In the genomic region with DNA sequence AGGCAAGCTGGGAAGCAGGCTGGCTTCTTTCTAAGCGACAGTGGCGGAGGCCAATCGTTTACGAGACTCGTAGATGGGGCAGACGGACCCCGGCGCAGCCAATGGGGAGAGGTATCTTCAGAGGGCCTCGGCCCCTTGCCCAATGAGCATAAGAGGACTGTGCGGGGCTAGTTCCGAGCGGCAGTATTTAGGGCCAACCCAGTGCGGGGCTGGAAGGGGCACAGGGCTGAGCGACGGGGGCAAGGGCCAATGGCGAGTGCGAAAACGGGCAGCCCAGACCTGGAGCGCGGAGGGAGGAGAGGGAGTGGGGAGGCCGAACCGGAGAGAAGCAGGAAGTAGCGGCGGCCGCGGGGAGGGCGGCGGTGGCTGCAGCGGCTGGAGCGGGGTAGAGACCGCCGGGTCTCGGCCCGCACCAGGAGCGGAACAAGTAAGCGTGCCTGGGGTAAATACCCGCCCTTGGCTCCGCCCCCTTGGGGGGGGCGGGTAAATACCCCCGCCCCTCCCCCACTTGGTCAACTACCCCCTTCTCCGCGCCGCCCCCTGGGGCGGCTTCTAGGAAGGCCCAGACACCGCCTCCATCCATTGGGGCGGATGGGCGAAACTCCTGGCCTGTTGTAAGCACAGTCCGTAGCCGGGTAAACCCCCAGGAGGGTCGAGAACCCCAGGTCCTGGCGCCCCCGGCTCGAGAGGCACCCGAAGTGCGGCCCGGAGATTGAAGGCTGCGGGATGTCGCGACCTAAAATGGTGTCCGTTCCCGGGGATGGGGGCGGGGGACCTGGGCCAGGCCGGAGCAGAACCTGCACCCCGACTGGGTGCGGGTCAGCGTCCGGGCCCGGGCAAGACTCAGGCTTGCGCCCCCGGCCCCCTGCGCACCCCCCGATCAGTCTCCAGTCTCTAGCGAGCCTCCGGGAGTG, we compare ENCODE assay signal across 1 cellular context.
TF ChIP-seq lines count a peak whose summit lies in the region.

TSS of gene ZNF687 (plus strand) at position 331 of the 914 bp plus-strand sequence. CDS start 3,993 bp downstream, outside the sequence.

TF ChIP-seq in HEK293, 187 proteins besides CTCF, POLR2A, EP300 and RAD21 (continued from another document and continues in another):
- TF ChIP-seq ZNF26 (tag by site-specific recombination; IDR thresholded peaks at IDR 0.05), result no peak
- peak; percentile 97 for TF ChIP-seq PATZ1 (tag by site-specific recombination; IDR thresholded peaks at IDR 0.05)
- TF ChIP-seq KLF7 (tag by site-specific recombination; IDR thresholded peaks at IDR 0.05; ENCODE audit: borderline replicate concordance), result peak; percentile 74; the same call in 1 of the 2 replicates
- no peak for TF ChIP-seq ZNF174 (tag by site-specific recombination; IDR thresholded peaks at IDR 0.05)
- TF ChIP-seq KLF9 (tag by site-specific recombination; IDR thresholded peaks at IDR 0.05; ENCODE audit: low read depth), result peak; percentile 80
- no peak for TF ChIP-seq ZNF670 (tag by site-specific recombination; IDR thresholded peaks at IDR 0.05; ENCODE audit: low read depth)
- TF ChIP-seq ZBTB48 (tag by site-specific recombination; IDR thresholded peaks at IDR 0.05), result no peak
- no peak for TF ChIP-seq ZNF704 (tag by site-specific recombination; IDR thresholded peaks at IDR 0.05)
- TF ChIP-seq ZNF510 (tag by site-specific recombination; IDR thresholded peaks at IDR 0.05; ENCODE audit: insufficient replicate concordance), result no peak
- TF ChIP-seq ZBTB21 (tag by site-specific recombination; IDR thresholded peaks at IDR 0.05), result 0 out of 2 replicates have a peak, but pooled peaks have one; percentile 9
- peak; percentile 52; the same call in 1 of the 2 replicates for TF ChIP-seq KLF10 (tag by site-specific recombination; IDR thresholded peaks at IDR 0.05)
- peak; percentile 94 for TF ChIP-seq ZNF398 (tag by site-specific recombination; IDR thresholded peaks at IDR 0.05)
- no peak; the same call in 1 of the 2 replicates for TF ChIP-seq HIC1 (tag by site-specific recombination; IDR thresholded peaks at IDR 0.05)
- TF ChIP-seq ZNF600 (tag by site-specific recombination; IDR thresholded peaks at IDR 0.05), result no peak; the same call in 1 of the 2 replicates
- TF ChIP-seq ZNF423 (tag by site-specific recombination; IDR thresholded peaks at IDR 0.05), result 0 out of 2 replicates have a peak, but pooled peaks have one; percentile 41
- TF ChIP-seq, protein P1, sequence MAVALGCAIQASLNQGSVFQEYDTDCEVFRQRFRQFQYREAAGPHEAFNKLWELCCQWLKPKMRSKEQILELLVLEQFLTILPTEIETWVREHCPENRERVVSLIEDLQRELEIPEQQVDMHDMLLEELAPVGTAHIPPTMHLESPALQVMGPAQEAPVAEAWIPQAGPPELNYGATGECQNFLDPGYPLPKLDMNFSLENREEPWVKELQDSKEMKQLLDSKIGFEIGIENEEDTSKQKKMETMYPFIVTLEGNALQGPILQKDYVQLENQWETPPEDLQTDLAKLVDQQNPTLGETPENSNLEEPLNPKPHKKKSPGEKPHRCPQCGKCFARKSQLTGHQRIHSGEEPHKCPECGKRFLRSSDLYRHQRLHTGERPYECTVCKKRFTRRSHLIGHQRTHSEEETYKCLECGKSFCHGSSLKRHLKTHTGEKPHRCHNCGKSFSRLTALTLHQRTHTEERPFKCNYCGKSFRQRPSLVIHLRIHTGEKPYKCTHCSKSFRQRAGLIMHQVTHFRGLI (tag by site-specific recombination; IDR thresholded peaks at IDR 0.05), result 0 out of 2 replicates have a peak, but pooled peaks have one; percentile 36
- no peak for TF ChIP-seq ZNF175 (tag by site-specific recombination; IDR thresholded peaks at IDR 0.05)
- TF ChIP-seq, protein P2, sequence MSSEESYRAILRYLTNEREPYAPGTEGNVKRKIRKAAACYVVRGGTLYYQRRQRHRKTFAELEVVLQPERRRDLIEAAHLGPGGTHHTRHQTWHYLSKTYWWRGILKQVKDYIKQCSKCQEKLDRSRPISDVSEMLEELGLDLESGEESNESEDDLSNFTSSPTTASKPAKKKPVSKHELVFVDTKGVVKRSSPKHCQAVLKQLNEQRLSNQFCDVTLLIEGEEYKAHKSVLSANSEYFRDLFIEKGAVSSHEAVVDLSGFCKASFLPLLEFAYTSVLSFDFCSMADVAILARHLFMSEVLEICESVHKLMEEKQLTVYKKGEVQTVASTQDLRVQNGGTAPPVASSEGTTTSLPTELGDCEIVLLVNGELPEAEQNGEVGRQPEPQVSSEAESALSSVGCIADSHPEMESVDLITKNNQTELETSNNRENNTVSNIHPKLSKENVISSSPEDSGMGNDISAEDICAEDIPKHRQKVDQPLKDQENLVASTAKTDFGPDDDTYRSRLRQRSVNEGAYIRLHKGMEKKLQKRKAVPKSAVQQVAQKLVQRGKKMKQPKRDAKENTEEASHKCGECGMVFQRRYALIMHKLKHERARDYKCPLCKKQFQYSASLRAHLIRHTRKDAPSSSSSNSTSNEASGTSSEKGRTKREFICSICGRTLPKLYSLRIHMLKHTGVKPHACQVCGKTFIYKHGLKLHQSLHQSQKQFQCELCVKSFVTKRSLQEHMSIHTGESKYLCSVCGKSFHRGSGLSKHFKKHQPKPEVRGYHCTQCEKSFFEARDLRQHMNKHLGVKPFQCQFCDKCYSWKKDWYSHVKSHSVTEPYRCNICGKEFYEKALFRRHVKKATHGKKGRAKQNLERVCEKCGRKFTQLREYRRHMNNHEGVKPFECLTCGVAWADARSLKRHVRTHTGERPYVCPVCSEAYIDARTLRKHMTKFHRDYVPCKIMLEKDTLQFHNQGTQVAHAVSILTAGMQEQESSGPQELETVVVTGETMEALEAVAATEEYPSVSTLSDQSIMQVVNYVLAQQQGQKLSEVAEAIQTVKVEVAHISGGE (tag by site-specific recombination; conservative IDR thresholded peaks at IDR 0.05; ENCODE audit: low read depth), result peak; percentile 35; the same call in 1 of the 2 replicates
- TF ChIP-seq ZXDB (tag by site-specific recombination; IDR thresholded peaks at IDR 0.05), result peak; percentile 87
- no peak for TF ChIP-seq ZNF776 (tag by site-specific recombination; IDR thresholded peaks at IDR 0.05; ENCODE audit: borderline replicate concordance)
- peak; percentile 46; the same call in 1 of the 2 replicates for TF ChIP-seq IKZF3 (tag by site-specific recombination; IDR thresholded peaks at IDR 0.05)
- no peak for TF ChIP-seq ZNF138 (tag by site-specific recombination; IDR thresholded peaks at IDR 0.05; ENCODE audit: borderline replicate concordance)
- TF ChIP-seq ZNF521 (tag by site-specific recombination; IDR thresholded peaks at IDR 0.05), result no peak
- TF ChIP-seq ZNF658 (tag by site-specific recombination; IDR thresholded peaks at IDR 0.05), result no peak
- TF ChIP-seq ZNF202 (tag by site-specific recombination; IDR thresholded peaks at IDR 0.05; ENCODE audit: borderline replicate concordance), result no peak
- TF ChIP-seq ZNF221 (tag by site-specific recombination; IDR thresholded peaks at IDR 0.05; ENCODE audit: borderline replicate concordance), result no peak
- TF ChIP-seq ZNF558 (tag by site-specific recombination; IDR thresholded peaks at IDR 0.05), result no peak
- TF ChIP-seq ZBTB49 (tag by site-specific recombination; IDR thresholded peaks at IDR 0.05; ENCODE audit: low read depth), result no peak
- TF ChIP-seq ZNF624 (tag by site-specific recombination; IDR thresholded peaks at IDR 0.05), result no peak
- peak; percentile 12; the same call in 1 of the 2 replicates for TF ChIP-seq ZNF843 (tag by site-specific recombination; IDR thresholded peaks at IDR 0.05)
- no peak for TF ChIP-seq ZNF404 (tag by site-specific recombination; IDR thresholded peaks at IDR 0.05)
- no peak for TF ChIP-seq ZNF623 (tag by site-specific recombination; IDR thresholded peaks at IDR 0.05)
- TF ChIP-seq, protein P3, sequence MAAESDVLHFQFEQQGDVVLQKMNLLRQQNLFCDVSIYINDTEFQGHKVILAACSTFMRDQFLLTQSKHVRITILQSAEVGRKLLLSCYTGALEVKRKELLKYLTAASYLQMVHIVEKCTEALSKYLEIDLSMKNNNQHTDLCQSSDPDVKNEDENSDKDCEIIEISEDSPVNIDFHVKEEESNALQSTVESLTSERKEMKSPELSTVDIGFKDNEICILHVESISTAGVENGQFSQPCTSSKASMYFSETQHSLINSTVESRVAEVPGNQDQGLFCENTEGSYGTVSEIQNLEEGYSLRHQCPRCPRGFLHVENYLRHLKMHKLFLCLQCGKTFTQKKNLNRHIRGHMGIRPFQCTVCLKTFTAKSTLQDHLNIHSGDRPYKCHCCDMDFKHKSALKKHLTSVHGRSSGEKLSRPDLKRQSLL (tag by site-specific recombination; IDR thresholded peaks at IDR 0.05), result peak; percentile 77
- no peak for TF ChIP-seq ZNF211 (tag by site-specific recombination; IDR thresholded peaks at IDR 0.05; ENCODE audit: low read depth)
- TF ChIP-seq ZNF596 (tag by site-specific recombination; IDR thresholded peaks at IDR 0.05), result no peak
- no peak for TF ChIP-seq RBAK (tag by site-specific recombination; IDR thresholded peaks at IDR 0.05)
- peak; percentile 42; the same call in 1 of the 2 replicates for TF ChIP-seq ZFHX2 (tag by site-specific recombination; conservative IDR thresholded peaks at IDR 0.05)
- TF ChIP-seq ZNF701 (tag by site-specific recombination; IDR thresholded peaks at IDR 0.05), result no peak
